29 cellular contexts compared by ENCODE assay signal in the genomic region with DNA sequence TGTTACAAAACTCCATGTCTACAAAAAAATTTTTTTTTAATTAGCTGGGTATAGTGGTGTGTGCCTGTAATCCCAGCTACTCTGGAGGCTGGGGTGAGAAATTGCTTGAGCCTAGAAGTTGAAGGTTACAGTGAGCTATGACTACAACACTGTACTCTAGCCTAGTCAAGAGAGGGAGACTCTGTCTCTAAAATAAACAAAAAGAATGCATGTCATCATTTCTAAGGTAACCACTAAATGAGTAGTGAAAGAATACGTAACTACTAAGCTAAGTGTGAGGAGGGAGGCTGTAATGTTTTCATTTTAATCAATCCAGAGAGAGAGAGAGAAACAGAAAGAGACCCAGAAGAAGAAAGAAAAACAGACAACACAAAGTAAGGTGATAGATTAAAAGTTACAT. TPM values are rescaled to one million over a fixed set of nuclear protein-coding genes. Genes with fewer than 3 reads are reported as not detected.
A peak's percentile ranks its signal among the peaks of the same experiment; 100 is the strongest.
DNase-seq lines count a peak whose midpoint lies in the region; ATAC-seq, FAIRE-seq and TF ChIP-seq lines count a peak whose summit lies in the region.
"Had no signal": no experiment of that assay in that cellular context is flagged by ENCODE, and none has a peak within 500 bp of the region (broad histone marks: within the 10 kb centered on the region; RNA-seq: fewer than 3 reads in every experiment).

No MANE protein-coding gene starts in this region.

- no peak overlapping the region for H3K4me3 ChIP-seq in HepG2 (replicated peaks in 1 of 3; ENCODE audit: insufficient read depth in 1 of 3, low read depth in 2 of 3, low read length in 3 of 3)
- H3K4me3 ChIP-seq in right lobe of liver = no peak overlapping the region
- H3K4me3 ChIP-seq in PC-3 (ENCODE audit: low read length) = no peak overlapping the region
- peak overlapping the region; percentile 22 for H3K4me3 ChIP-seq in endocrine pancreas (ENCODE audit: control insufficient read depth, insufficient read depth, low read length)
- no peak overlapping the region for H3K4me3 ChIP-seq in left ventricle myocardium inferior
- H3K4me3 ChIP-seq: BLaER1, PC-9, SJSA1 had no signal

- H3K36me3 ChIP-seq in HepG2 (replicated peaks in 1 of 2; ENCODE audit: control insufficient read depth in 1 of 2, insufficient read depth in 2 of 2, low read length in 2 of 2) (no peaks in the 10 kb centered on the region), right lobe of liver (no peaks in the 10 kb centered on the region), PC-3 (ENCODE audit: low read depth, low read length) (no peaks in the 10 kb centered on the region), endocrine pancreas (ENCODE audit: control insufficient read depth, insufficient read depth, low read length) (no peaks in the 10 kb centered on the region), left ventricle myocardium inferior (no peaks in the 10 kb centered on the region)
- H3K36me3 ChIP-seq: BLaER1, SJSA1 had no signal

- TF ChIP-seq POLR2A in HepG2 (IDR thresholded peaks at IDR 0.05; ENCODE audit: insufficient read depth in 1 of 2, low read depth in 2 of 2, low read length in 2 of 2) = no peak
- no peak for TF ChIP-seq POLR2A in right lobe of liver (IDR thresholded peaks at IDR 0.05)

- H3K4me2 ChIP-seq in HepG2 (ENCODE audit: low read depth, low read length) = no peak overlapping the region
- H3K4me2 ChIP-seq in PC-3 (ENCODE audit: low read length) = no peak overlapping the region
- H3K4me2 ChIP-seq: BLaER1, PC-9 had no signal

- FAIRE-seq in HepG2 (lab: Jason Lieb, UNC) = no peak
- FAIRE-seq: A204.1, GM12891, GM19239, H54 had no signal

- POLR2A ChIA-PET in HepG2 (lab: Yijun Ruan, JAX) (no interaction called here), PC-3 (lab: Charles Lee; ENCODE audit: unreplicated experiment) (no interaction called here)

- intact Hi-C loops in HepG2 (cut with micrococcal nuclease; ENCODE audit: unreplicated experiment) (no loop called here), right lobe of liver (cut with DNase I) (no loop called here), PC-3 (cut with micrococcal nuclease) (no loop called here), left ventricle myocardium inferior (cut with micrococcal nuclease) (no loop called here)

- no peak overlapping the region for H2AFZ ChIP-seq in HepG2 (ENCODE audit: low read length)
- H2AFZ ChIP-seq in PC-3 (ENCODE audit: low read length) = no peak overlapping the region
- H2AFZ ChIP-seq: PC-9 had no signal

- TF ChIP-seq RAD21 in HepG2 (CRISPR knock-in tag; IDR thresholded peaks at IDR 0.05) = no peak

- H3K9me3 ChIP-seq in HepG2 (ENCODE audit: low read length) = no peaks in the 10 kb centered on the region
- H3K9me3 ChIP-seq in right lobe of liver = no peaks in the 10 kb centered on the region
- no peaks in the 10 kb centered on the region for H3K9me3 ChIP-seq in PC-3 (ENCODE audit: low read length)
- H3K9me3 ChIP-seq in endocrine pancreas (ENCODE audit: control insufficient read depth, low read length) = no peaks in the 10 kb centered on the region
- H3K9me3 ChIP-seq in left ventricle myocardium inferior (replicated peaks) = no peaks in the 10 kb centered on the region
- H3K9me3 ChIP-seq: BLaER1, SJSA1 had no signal

- no peak for TF ChIP-seq CTCF in HepG2 (CRISPR knock-in tag; IDR thresholded peaks at IDR 0.05)
- no peak for TF ChIP-seq CTCF in right lobe of liver (IDR thresholded peaks at IDR 0.05)
- no peak for TF ChIP-seq CTCF in PC-3 (conservative IDR thresholded peaks at IDR 0.05; ENCODE audit: low read depth, low read length)
- no peak for TF ChIP-seq CTCF in GM13977 (IDR thresholded peaks at IDR 0.05; ENCODE audit: extremely low read depth, insufficient read depth, missing control alignments)
- TF ChIP-seq CTCF in left ventricle myocardium inferior (IDR thresholded peaks at IDR 0.05; ENCODE audit: borderline replicate concordance) = no peak

- ATAC-seq in HepG2 = no peak
- ATAC-seq in right lobe of liver = no peak
- no peak for ATAC-seq in PC-3

- TF ChIP-seq EP300 in HepG2 (IDR thresholded peaks at IDR 0.05; ENCODE audit: low read depth in 2 of 2, low read length in 2 of 2) = no peak
- TF ChIP-seq EP300 in HepG2 (CRISPR knock-in tag; IDR thresholded peaks at IDR 0.05; ENCODE audit: borderline replicate concordance) = no peak

- no peaks in the 10 kb centered on the region for H3K79me2 ChIP-seq in HepG2 (ENCODE audit: insufficient read depth, low read length)
- no peaks in the 10 kb centered on the region for H3K79me2 ChIP-seq in PC-3 (ENCODE audit: low read length)

- in situ Hi-C loops in HepG2 (cut with HindIII; ENCODE audit: extremely low pct_ligation_motif_present, low pct_unique_long_range_greater_than_20kb) (no loop called here), GM13977 (cut with MboI; ENCODE audit: low pct_unique_long_range_greater_than_20kb, low sequenced_read_pairs, unreplicated experiment) (no loop called here)

- H3K9ac ChIP-seq in HepG2 (ENCODE audit: insufficient read depth, low read depth, low read length) (no peak overlapping the region), PC-3 (ENCODE audit: low read length) (no peak overlapping the region), endocrine pancreas (ENCODE audit: control insufficient read depth, insufficient read depth, low read length) (no peak overlapping the region)
- H3K9ac ChIP-seq: BLaER1 had no signal

- no TSS peak for BruUV-seq in HepG2 (replicated peaks; lab: Mats Ljungman, UMichigan)
- no TSS peak for BruUV-seq in PC-3 (replicated peaks; lab: Mats Ljungman, UMichigan)

- H3K27ac ChIP-seq in HepG2 (ENCODE audit: extremely low read length, insufficient read depth, low read length) = no peak overlapping the region
- no peak overlapping the region for H3K27ac ChIP-seq in right lobe of liver
- no peak overlapping the region for H3K27ac ChIP-seq in PC-3 (ENCODE audit: low read length)
- H3K27ac ChIP-seq in left ventricle myocardium inferior (replicated peaks) = no peak overlapping the region
- H3K27ac ChIP-seq: BLaER1, PC-9, SJSA1 had no signal

- 16% methylated on average over 1 of the region's 1 CpG for WGBS in HepG2 (ENCODE audit: low lambda C conversion rate)
- 83% methylated on average over 1 of the region's 1 CpG for WGBS in right lobe of liver (ENCODE audit: insufficient coverage, low coverage, low lambda C conversion rate, missing lambda C conversion rate)

- H3K4me1 ChIP-seq in HepG2 (ENCODE audit: insufficient read depth, low read length) (no peaks in the 10 kb centered on the region), right lobe of liver (no peaks in the 10 kb centered on the region), PC-3 (ENCODE audit: insufficient read depth, low read length) (peaks cover 40% of the 10 kb centered on the region), endocrine pancreas (ENCODE audit: control insufficient read depth, insufficient read depth, low read length) (peaks cover 8% of the 10 kb centered on the region), left ventricle myocardium inferior (no peaks in the 10 kb centered on the region)
- H3K4me1 ChIP-seq: BLaER1 had no signal

- H4K20me1 ChIP-seq in HepG2 (ENCODE audit: insufficient read depth, low read length) (no peaks in the 10 kb centered on the region), PC-3 (ENCODE audit: low read length) (no peaks in the 10 kb centered on the region)
- H4K20me1 ChIP-seq: BLaER1 had no signal

- no peaks in the 10 kb centered on the region for H3K27me3 ChIP-seq in HepG2 (ENCODE audit: control insufficient read depth in 1 of 2, insufficient read depth in 2 of 2, low read length in 2 of 2)
- peaks cover 0 to 9% of the 10 kb centered on the region in 2 donors for H3K27me3 ChIP-seq in right lobe of liver
- H3K27me3 ChIP-seq in PC-3 (ENCODE audit: low read length) = no peaks in the 10 kb centered on the region
- H3K27me3 ChIP-seq in endocrine pancreas (ENCODE audit: control insufficient read depth, insufficient read depth, low read length) = no peaks in the 10 kb centered on the region
- no peaks in the 10 kb centered on the region for H3K27me3 ChIP-seq in left ventricle myocardium inferior (ENCODE audit: low read depth)
- H3K27me3 ChIP-seq: BLaER1, SJSA1 had no signal

- H3F3A ChIP-seq in PC-3 (ENCODE audit: low read length, unreplicated experiment) = no peaks in the 10 kb centered on the region

- CTCF ChIA-PET in HepG2 (lab: Yijun Ruan, JAX; ENCODE audit: low intra/inter-chr PET ratio, low total read pairs) (no interaction called here), PC-3 (lab: Charles Lee) (no interaction called here)

- no peaks in the 10 kb centered on the region for H3K9me2 ChIP-seq in PC-3 (replicated peaks; ENCODE audit: low read length)

- DNase-seq in HepG2 (ENCODE audit: low spot score) (no peak), right lobe of liver (no peak), PC-3 (peak; percentile 20), GM13977 (ENCODE audit: low spot score) (no peak), left ventricle myocardium inferior (no peak), globus pallidus (ENCODE audit: low spot score) (no peak)
- DNase-seq: CD4-positive, CD25-positive, alpha-beta regulatory T cell; DMS79; EL; GDM1; Kasumi-1; MV-4-11; NCI-H1105; NCI-H146; NCI-H1930; NCI-H2107; NCI-H524; NCI-H748 treated with DMSO at 0.1 percent for 48 hours; NK-92 treated with Interleukin-12 subunit alpha and Interleukin-12 subunit beta, amount 100 ng/mL, for 24 hours; PC-9; Right ventricle myocardium superior; RPMI8226 had no signal

RNA-seq across cellular contexts. Expression of a gene that starts 9.9 kb away (rescaled TPM):
- 0.07 and 0.25 TPM in 2 replicates for total RNA-seq in HepG2 (2016; rRNA removed; fragmentation: Illumina TruSeq; extraction: Trizol)
- 0.30 TPM in 1 of 2 replicates, not detected in the other for total RNA-seq in HepG2 (2016; cell fraction: cytosol; rRNA removed; fragmentation: Illumina TruSeq; extraction: Trizol; ENCODE audit: low read depth)
- 0.15 TPM in 1 of 2 replicates, not detected in the other for total RNA-seq in HepG2 (2016; cell fraction: insoluble cytoplasmic fraction; rRNA removed; fragmentation: Illumina TruSeq; extraction: Trizol)
- total RNA-seq in HepG2 (2016; cell fraction: membrane; rRNA removed; fragmentation: Illumina TruSeq; extraction: Trizol) = 0.03 and 0.38 TPM in 2 replicates
- total RNA-seq in HepG2 (2016; cell fraction: nucleus; rRNA removed; fragmentation: Illumina TruSeq; extraction: Trizol) = 0.25 and 1.1 TPM in 2 replicates
- 0.09 and 0.24 TPM in 2 replicates for polyA plus RNA-seq in HepG2 (2011; rRNA removed)
- 0.10 TPM in 1 of 2 replicates, not detected in the other for polyA plus RNA-seq in HepG2 (2011; cell fraction: cytosol; rRNA removed)
- 0.12 and 0.32 TPM in 2 replicates for polyA plus RNA-seq in HepG2 (2011; cell fraction: nucleus; rRNA removed)
- 0.07 and 0.36 TPM in 2 replicates for polyA plus RNA-seq in HepG2 (2012)
- not detected in 2 replicates for polyA plus RNA-seq in HepG2 (2016; cell fraction: cytosol; fragmentation: Illumina TruSeq; extraction: Trizol; ENCODE audit: low read depth)
- not detected in 2 replicates for polyA plus RNA-seq in HepG2 (2016; cell fraction: insoluble cytoplasmic fraction; fragmentation: Illumina TruSeq; extraction: Trizol; ENCODE audit: low read depth)
- polyA plus RNA-seq in HepG2 (2016; cell fraction: membrane; fragmentation: Illumina TruSeq; extraction: Trizol; ENCODE audit: low read depth) = not detected in 2 replicates
- 0.53 and 0.57 TPM in 2 replicates for polyA plus RNA-seq in HepG2 (2016; cell fraction: nucleus; fragmentation: Illumina TruSeq; extraction: Trizol; ENCODE audit: insufficient read depth, low read depth)
- polyA minus RNA-seq in HepG2 (2011; rRNA and poly(A)+ RNA removed; ENCODE audit: low replicate concordance) = not detected in 2 replicates
- not detected in 2 replicates for polyA minus RNA-seq in HepG2 (2011; cell fraction: cytosol; rRNA and poly(A)+ RNA removed)
- polyA minus RNA-seq in HepG2 (2011; cell fraction: nucleus; rRNA and poly(A)+ RNA removed) = 1.1 and 1.3 TPM in 2 replicates
- total RNA-seq in right lobe of liver = under 1 TPM; 0.18 to 0.95 (median 0.63) TPM
- total RNA-seq in PC-3 (2014; rRNA removed) = 0.86 and 1.8 TPM in 2 replicates
- 1.0 TPM for total RNA-seq in left ventricle myocardium inferior

RNA-seq across cellular contexts. Expression of a gene that starts 16.6 kb away (rescaled TPM):
- total RNA-seq in HepG2 (2016; rRNA removed; fragmentation: Illumina TruSeq; extraction: Trizol) = 3.7 and 4.0 TPM in 2 replicates
- total RNA-seq in HepG2 (2016; cell fraction: cytosol; rRNA removed; fragmentation: Illumina TruSeq; extraction: Trizol; ENCODE audit: low read depth) = 0.40 and 0.53 TPM in 2 replicates
- 3.6 and 3.9 TPM in 2 replicates for total RNA-seq in HepG2 (2016; cell fraction: insoluble cytoplasmic fraction; rRNA removed; fragmentation: Illumina TruSeq; extraction: Trizol)
- total RNA-seq in HepG2 (2016; cell fraction: membrane; rRNA removed; fragmentation: Illumina TruSeq; extraction: Trizol) = 3.1 TPM in 2 replicates
- 5.1 and 5.2 TPM in 2 replicates for total RNA-seq in HepG2 (2016; cell fraction: nucleus; rRNA removed; fragmentation: Illumina TruSeq; extraction: Trizol)
- 1.0 and 1.2 TPM in 2 replicates for polyA plus RNA-seq in HepG2 (2011; rRNA removed)
- 0.89 and 0.91 TPM in 2 replicates for polyA plus RNA-seq in HepG2 (2011; cell fraction: cytosol; rRNA removed)
- polyA plus RNA-seq in HepG2 (2011; cell fraction: nucleus; rRNA removed) = 2.7 and 3.1 TPM in 2 replicates
- 1.7 and 1.9 TPM in 2 replicates for polyA plus RNA-seq in HepG2 (2012)
- polyA plus RNA-seq in HepG2 (2016; cell fraction: cytosol; fragmentation: Illumina TruSeq; extraction: Trizol; ENCODE audit: low read depth) = 0.22 and 0.29 TPM in 2 replicates
- 2.9 and 3.0 TPM in 2 replicates for polyA plus RNA-seq in HepG2 (2016; cell fraction: insoluble cytoplasmic fraction; fragmentation: Illumina TruSeq; extraction: Trizol; ENCODE audit: low read depth)
- 1.1 and 1.4 TPM in 2 replicates for polyA plus RNA-seq in HepG2 (2016; cell fraction: membrane; fragmentation: Illumina TruSeq; extraction: Trizol; ENCODE audit: low read depth)
- polyA plus RNA-seq in HepG2 (2016; cell fraction: nucleus; fragmentation: Illumina TruSeq; extraction: Trizol; ENCODE audit: insufficient read depth, low read depth) = 3.4 and 3.9 TPM in 2 replicates
- polyA minus RNA-seq in HepG2 (2011; rRNA and poly(A)+ RNA removed; ENCODE audit: low replicate concordance) = 1.9 and 4.1 TPM in 2 replicates
- polyA minus RNA-seq in HepG2 (2011; cell fraction: cytosol; rRNA and poly(A)+ RNA removed) = 1.3 and 3.8 TPM in 2 replicates
- 8.4 and 8.7 TPM in 2 replicates for polyA minus RNA-seq in HepG2 (2011; cell fraction: nucleus; rRNA and poly(A)+ RNA removed)
- 1 to 10 TPM in 3 of 6 experiments, under 1 TPM in 3; 0.51 to 1.6 (median 1.0) TPM for total RNA-seq in right lobe of liver
- 5.6 and 6.3 TPM in 2 replicates for total RNA-seq in PC-3 (2014; rRNA removed)
- total RNA-seq in left ventricle myocardium inferior = 11.4 TPM

RNA-seq across cellular contexts. Expression of a gene that starts 16.7 kb away (rescaled TPM):
- total RNA-seq in HepG2 (2016; rRNA removed; fragmentation: Illumina TruSeq; extraction: Trizol) (14.3 and 20.4 TPM in 2 replicates), right lobe of liver (1 to 10 TPM; 1.2 to 3.6 (median 2.2) TPM), PC-3 (2014; rRNA removed) (6.3 and 7.2 TPM in 2 replicates), left ventricle myocardium inferior (37.4 TPM)
- total RNA-seq in HepG2 (2016; cell fraction: cytosol; rRNA removed; fragmentation: Illumina TruSeq; extraction: Trizol; ENCODE audit: low read depth) = 1.5 and 1.8 TPM in 2 replicates
- total RNA-seq in HepG2 (2016; cell fraction: insoluble cytoplasmic fraction; rRNA removed; fragmentation: Illumina TruSeq; extraction: Trizol) = 11.9 and 18.8 TPM in 2 replicates
- total RNA-seq in HepG2 (2016; cell fraction: membrane; rRNA removed; fragmentation: Illumina TruSeq; extraction: Trizol) = 7.2 and 7.3 TPM in 2 replicates
- total RNA-seq in HepG2 (2016; cell fraction: nucleus; rRNA removed; fragmentation: Illumina TruSeq; extraction: Trizol) = 19.5 and 21.4 TPM in 2 replicates
- 7.4 and 11.1 TPM in 2 replicates for polyA plus RNA-seq in HepG2 (2011; rRNA removed)
- 4.5 and 7.3 TPM in 2 replicates for polyA plus RNA-seq in HepG2 (2011; cell fraction: cytosol; rRNA removed)
- polyA plus RNA-seq in HepG2 (2011; cell fraction: nucleus; rRNA removed) = 4.6 and 9.1 TPM in 2 replicates
- polyA plus RNA-seq in HepG2 (2012) = 5.7 and 9.1 TPM in 2 replicates
- 1.6 and 1.8 TPM in 2 replicates for polyA plus RNA-seq in HepG2 (2016; cell fraction: cytosol; fragmentation: Illumina TruSeq; extraction: Trizol; ENCODE audit: low read depth)
- 18.5 and 19.5 TPM in 2 replicates for polyA plus RNA-seq in HepG2 (2016; cell fraction: insoluble cytoplasmic fraction; fragmentation: Illumina TruSeq; extraction: Trizol; ENCODE audit: low read depth)
- 4.0 and 4.2 TPM in 2 replicates for polyA plus RNA-seq in HepG2 (2016; cell fraction: membrane; fragmentation: Illumina TruSeq; extraction: Trizol; ENCODE audit: low read depth)
- polyA plus RNA-seq in HepG2 (2016; cell fraction: nucleus; fragmentation: Illumina TruSeq; extraction: Trizol; ENCODE audit: insufficient read depth, low read depth) = 15.5 and 17.2 TPM in 2 replicates
- 4.9 and 7.4 TPM in 2 replicates for polyA minus RNA-seq in HepG2 (2011; rRNA and poly(A)+ RNA removed; ENCODE audit: low replicate concordance)
- 7.1 and 7.6 TPM in 2 replicates for polyA minus RNA-seq in HepG2 (2011; cell fraction: cytosol; rRNA and poly(A)+ RNA removed)
- polyA minus RNA-seq in HepG2 (2011; cell fraction: nucleus; rRNA and poly(A)+ RNA removed) = 25.2 and 33.8 TPM in 2 replicates

RNA-seq across cellular contexts. Expression of a gene that starts 34.7 kb away (rescaled TPM):
- total RNA-seq in HepG2 (2016; rRNA removed; fragmentation: Illumina TruSeq; extraction: Trizol) (0.40 and 0.45 TPM in 2 replicates), right lobe of liver (under 1 TPM in 5 of 6 experiments, not detected in 1; 0.07 to 0.25 (median 0.12) TPM), PC-3 (2014; rRNA removed) (1.2 and 1.4 TPM in 2 replicates), left ventricle myocardium inferior (1.3 TPM)
- total RNA-seq in HepG2 (2016; cell fraction: cytosol; rRNA removed; fragmentation: Illumina TruSeq; extraction: Trizol; ENCODE audit: low read depth) = 0.10 and 0.18 TPM in 2 replicates
- 0.11 TPM in 1 of 2 replicates, not detected in the other for total RNA-seq in HepG2 (2016; cell fraction: insoluble cytoplasmic fraction; rRNA removed; fragmentation: Illumina TruSeq; extraction: Trizol)
- 0.10 and 0.34 TPM in 2 replicates for total RNA-seq in HepG2 (2016; cell fraction: membrane; rRNA removed; fragmentation: Illumina TruSeq; extraction: Trizol)
- 0.59 and 0.88 TPM in 2 replicates for total RNA-seq in HepG2 (2016; cell fraction: nucleus; rRNA removed; fragmentation: Illumina TruSeq; extraction: Trizol)
- 0.88 and 1.1 TPM in 2 replicates for polyA plus RNA-seq in HepG2 (2011; rRNA removed)
- 0.11 and 0.19 TPM in 2 replicates for polyA plus RNA-seq in HepG2 (2011; cell fraction: cytosol; rRNA removed)
- 3.0 TPM in 2 replicates for polyA plus RNA-seq in HepG2 (2011; cell fraction: nucleus; rRNA removed)
- 0.44 and 0.67 TPM in 2 replicates for polyA plus RNA-seq in HepG2 (2012)
- not detected in 2 replicates for polyA plus RNA-seq in HepG2 (2016; cell fraction: cytosol; fragmentation: Illumina TruSeq; extraction: Trizol; ENCODE audit: low read depth)
- polyA plus RNA-seq in HepG2 (2016; cell fraction: insoluble cytoplasmic fraction; fragmentation: Illumina TruSeq; extraction: Trizol; ENCODE audit: low read depth) = 0.22 TPM in 1 of 2 replicates, not detected in the other
- polyA plus RNA-seq in HepG2 (2016; cell fraction: membrane; fragmentation: Illumina TruSeq; extraction: Trizol; ENCODE audit: low read depth) = not detected in 2 replicates
- 1.6 and 1.8 TPM in 2 replicates for polyA plus RNA-seq in HepG2 (2016; cell fraction: nucleus; fragmentation: Illumina TruSeq; extraction: Trizol; ENCODE audit: insufficient read depth, low read depth)
- polyA minus RNA-seq in HepG2 (2011; rRNA and poly(A)+ RNA removed; ENCODE audit: low replicate concordance) = 0.52 TPM in 1 of 2 replicates, not detected in the other
- polyA minus RNA-seq in HepG2 (2011; cell fraction: cytosol; rRNA and poly(A)+ RNA removed) = 0.79 TPM in 1 of 2 replicates, not detected in the other
- 2.7 and 3.2 TPM in 2 replicates for polyA minus RNA-seq in HepG2 (2011; cell fraction: nucleus; rRNA and poly(A)+ RNA removed)
- total RNA-seq: SJSA1 had no signal
